Comparison of ENCODE assay signal across 2 cellular contexts in the genomic region with DNA sequence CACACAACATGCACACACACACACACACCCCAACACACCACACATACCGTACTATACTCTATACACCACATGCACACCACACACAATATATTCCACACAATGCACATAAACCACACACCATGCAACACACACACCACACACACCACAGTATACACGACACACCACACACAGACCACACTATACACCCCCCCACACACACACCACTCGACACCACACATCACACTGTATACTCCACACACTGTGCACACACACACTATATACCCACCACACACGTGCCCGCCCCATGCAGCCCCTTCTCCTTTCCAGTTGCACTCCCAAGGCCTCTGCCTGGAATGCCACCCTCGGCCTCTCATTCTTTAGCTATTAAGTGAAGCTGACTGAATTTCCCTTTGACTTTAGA.
TF ChIP-seq lines count a peak whose summit lies in the region.

No MANE protein-coding gene starts in this region.

TF ChIP-seq in IMR-90, 13 proteins besides CTCF, POLR2A, EP300 and RAD21:
- TF ChIP-seq, protein P1, sequence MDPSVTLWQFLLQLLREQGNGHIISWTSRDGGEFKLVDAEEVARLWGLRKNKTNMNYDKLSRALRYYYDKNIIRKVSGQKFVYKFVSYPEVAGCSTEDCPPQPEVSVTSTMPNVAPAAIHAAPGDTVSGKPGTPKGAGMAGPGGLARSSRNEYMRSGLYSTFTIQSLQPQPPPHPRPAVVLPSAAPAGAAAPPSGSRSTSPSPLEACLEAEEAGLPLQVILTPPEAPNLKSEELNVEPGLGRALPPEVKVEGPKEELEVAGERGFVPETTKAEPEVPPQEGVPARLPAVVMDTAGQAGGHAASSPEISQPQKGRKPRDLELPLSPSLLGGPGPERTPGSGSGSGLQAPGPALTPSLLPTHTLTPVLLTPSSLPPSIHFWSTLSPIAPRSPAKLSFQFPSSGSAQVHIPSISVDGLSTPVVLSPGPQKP (IDR thresholded peaks at IDR 0.05; ENCODE audit: borderline replicate concordance, low read depth, low read length), result no peak
- no peak for TF ChIP-seq MXI1 (IDR thresholded peaks at IDR 0.05; ENCODE audit: borderline replicate concordance, low read depth, low read length)
- TF ChIP-seq SMC3 (IDR thresholded peaks at IDR 0.05; ENCODE audit: low read depth, low read length), result no peak
- TF ChIP-seq RFX5 (IDR thresholded peaks at IDR 0.05; ENCODE audit: low read depth, low read length), result no peak
- TF ChIP-seq NFE2L2 (IDR thresholded peaks at IDR 0.05; ENCODE audit: low read depth, low read length), result no peak
- TF ChIP-seq MAZ (IDR thresholded peaks at IDR 0.05; ENCODE audit: borderline replicate concordance, low read depth, low read length), result no peak
- TF ChIP-seq, protein P2, sequence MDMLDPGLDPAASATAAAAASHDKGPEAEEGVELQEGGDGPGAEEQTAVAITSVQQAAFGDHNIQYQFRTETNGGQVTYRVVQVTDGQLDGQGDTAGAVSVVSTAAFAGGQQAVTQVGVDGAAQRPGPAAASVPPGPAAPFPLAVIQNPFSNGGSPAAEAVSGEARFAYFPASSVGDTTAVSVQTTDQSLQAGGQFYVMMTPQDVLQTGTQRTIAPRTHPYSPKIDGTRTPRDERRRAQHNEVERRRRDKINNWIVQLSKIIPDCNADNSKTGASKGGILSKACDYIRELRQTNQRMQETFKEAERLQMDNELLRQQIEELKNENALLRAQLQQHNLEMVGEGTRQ (IDR thresholded peaks at IDR 0.05; ENCODE audit: low read depth, low read length), result no peak
- TF ChIP-seq CEBPB (IDR thresholded peaks at IDR 0.05; ENCODE audit: low read depth, low read length), result no peak
- TF ChIP-seq FOS (IDR thresholded peaks at IDR 0.05; ENCODE audit: low read depth, low read length), result no peak
- no peak for TF ChIP-seq CHD1 (IDR thresholded peaks at IDR 0.05; ENCODE audit: low read depth, low read length)

TF ChIP-seq in K562, 482 proteins besides CTCF, POLR2A, EP300 and RAD21:
- TF ChIP-seq, protein P3, sequence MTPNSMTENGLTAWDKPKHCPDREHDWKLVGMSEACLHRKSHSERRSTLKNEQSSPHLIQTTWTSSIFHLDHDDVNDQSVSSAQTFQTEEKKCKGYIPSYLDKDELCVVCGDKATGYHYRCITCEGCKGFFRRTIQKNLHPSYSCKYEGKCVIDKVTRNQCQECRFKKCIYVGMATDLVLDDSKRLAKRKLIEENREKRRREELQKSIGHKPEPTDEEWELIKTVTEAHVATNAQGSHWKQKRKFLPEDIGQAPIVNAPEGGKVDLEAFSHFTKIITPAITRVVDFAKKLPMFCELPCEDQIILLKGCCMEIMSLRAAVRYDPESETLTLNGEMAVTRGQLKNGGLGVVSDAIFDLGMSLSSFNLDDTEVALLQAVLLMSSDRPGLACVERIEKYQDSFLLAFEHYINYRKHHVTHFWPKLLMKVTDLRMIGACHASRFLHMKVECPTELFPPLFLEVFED (CRISPR knock-in tag; conservative IDR thresholded peaks at IDR 0.05), result 0 out of 2 replicates have a peak, but pooled peaks have one; percentile 24
- 0 out of 4 replicates have a peak, but pooled peaks of 1 of the 2 experiments have one; percentile 18 for TF ChIP-seq HDAC1 (IDR thresholded peaks at IDR 0.05)
- no peak for TF ChIP-seq CCNT2 (IDR thresholded peaks at IDR 0.05; ENCODE audit: borderline replicate concordance, extremely low read depth, insufficient read length, low read depth, low read length)
